1 cellular context compared by ENCODE assay signal in genomic region chr5:159209438-159210305, GRCh38.
TF ChIP-seq lines count a peak whose summit lies in the region.

Gene RNF145 (minus strand): TSS chr5:159209553. CDS start chr5:159203617, 5,936 bp downstream.

TF ChIP-seq in HepG2, 621 proteins besides CTCF, POLR2A, EP300 and RAD21 (continued from another document and continues in another):
- TF ChIP-seq, protein P1, sequence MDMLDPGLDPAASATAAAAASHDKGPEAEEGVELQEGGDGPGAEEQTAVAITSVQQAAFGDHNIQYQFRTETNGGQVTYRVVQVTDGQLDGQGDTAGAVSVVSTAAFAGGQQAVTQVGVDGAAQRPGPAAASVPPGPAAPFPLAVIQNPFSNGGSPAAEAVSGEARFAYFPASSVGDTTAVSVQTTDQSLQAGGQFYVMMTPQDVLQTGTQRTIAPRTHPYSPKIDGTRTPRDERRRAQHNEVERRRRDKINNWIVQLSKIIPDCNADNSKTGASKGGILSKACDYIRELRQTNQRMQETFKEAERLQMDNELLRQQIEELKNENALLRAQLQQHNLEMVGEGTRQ (IDR thresholded peaks at IDR 0.05; ENCODE audit: low read depth, low read length) = peak; percentile 40; the same call in 1 of the 2 replicates
- TF ChIP-seq, protein P1 (CRISPR knock-in tag; IDR thresholded peaks at IDR 0.05; ENCODE audit: borderline replicate concordance) = no peak
- peak; percentile 64 for TF ChIP-seq THAP11 (CRISPR knock-in tag; IDR thresholded peaks at IDR 0.05)
- TF ChIP-seq MTERF4 (CRISPR knock-in tag; IDR thresholded peaks at IDR 0.05) = peak; percentile 25; the same call in 1 of the 2 replicates
- peak; percentile 60; the same call in 1 of the 2 replicates for TF ChIP-seq POLR2G (IDR thresholded peaks at IDR 0.05; ENCODE audit: low read depth, low read length)
- peak; percentile 64 for TF ChIP-seq HNRNPLL (IDR thresholded peaks at IDR 0.05; ENCODE audit: low read depth, low read length, poor library complexity, severe bottlenecking)
- peak; percentile 98 for TF ChIP-seq YEATS4 (CRISPR knock-in tag; IDR thresholded peaks at IDR 0.05; ENCODE audit: borderline replicate concordance)
- TF ChIP-seq ETV6 (CRISPR knock-in tag; conservative IDR thresholded peaks at IDR 0.05) = no peak
- no peak for TF ChIP-seq CHD4 (IDR thresholded peaks at IDR 0.05; ENCODE audit: borderline replicate concordance, low read length)
- no peak for TF ChIP-seq FOXK1 (CRISPR knock-in tag; IDR thresholded peaks at IDR 0.05; ENCODE audit: borderline replicate concordance, low read depth)
- 0 out of 2 replicates have a peak, but pooled peaks have one; percentile 42 for TF ChIP-seq ZNF431 (CRISPR knock-in tag; IDR thresholded peaks at IDR 0.05; ENCODE audit: borderline replicate concordance, low read depth)
- TF ChIP-seq, protein P2, sequence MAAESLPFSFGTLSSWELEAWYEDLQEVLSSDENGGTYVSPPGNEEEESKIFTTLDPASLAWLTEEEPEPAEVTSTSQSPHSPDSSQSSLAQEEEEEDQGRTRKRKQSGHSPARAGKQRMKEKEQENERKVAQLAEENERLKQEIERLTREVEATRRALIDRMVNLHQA (CRISPR knock-in tag; IDR thresholded peaks at IDR 0.05) = no peak
- peak; percentile 47; the same call in 1 of the 2 replicates for TF ChIP-seq SMAD9 (CRISPR knock-in tag; IDR thresholded peaks at IDR 0.05)
- peak; percentile 57; the same call in 1 of the 2 replicates for TF ChIP-seq ZMAT3 (CRISPR knock-in tag; conservative IDR thresholded peaks at IDR 0.05)
- peak; percentile 41; the same call in 1 of the 2 replicates for TF ChIP-seq ZSCAN9 (CRISPR knock-in tag; IDR thresholded peaks at IDR 0.05; ENCODE audit: borderline replicate concordance)
- peak; percentile 80; the same call in 1 of the 2 replicates for TF ChIP-seq SRY (CRISPR knock-in tag; IDR thresholded peaks at IDR 0.05)
- peak; percentile 79; the same call in 1 of the 2 replicates for TF ChIP-seq ZBTB43 (CRISPR knock-in tag; conservative IDR thresholded peaks at IDR 0.05)
- TF ChIP-seq ZNF574 (CRISPR knock-in tag; IDR thresholded peaks at IDR 0.05) = peak; percentile 66
- TF ChIP-seq ZNF503 (CRISPR knock-in tag; IDR thresholded peaks at IDR 0.05) = peak; percentile 48; the same call in 1 of the 2 replicates
- TF ChIP-seq GFI1 (CRISPR knock-in tag; IDR thresholded peaks at IDR 0.05; ENCODE audit: borderline replicate concordance) = peak; percentile 63; the same call in 1 of the 2 replicates
- TF ChIP-seq TEAD3 (CRISPR knock-in tag; optimal IDR thresholded peaks at IDR 0.05; ENCODE audit: borderline replicate concordance) = peak; percentile 27
- TF ChIP-seq, protein P3, sequence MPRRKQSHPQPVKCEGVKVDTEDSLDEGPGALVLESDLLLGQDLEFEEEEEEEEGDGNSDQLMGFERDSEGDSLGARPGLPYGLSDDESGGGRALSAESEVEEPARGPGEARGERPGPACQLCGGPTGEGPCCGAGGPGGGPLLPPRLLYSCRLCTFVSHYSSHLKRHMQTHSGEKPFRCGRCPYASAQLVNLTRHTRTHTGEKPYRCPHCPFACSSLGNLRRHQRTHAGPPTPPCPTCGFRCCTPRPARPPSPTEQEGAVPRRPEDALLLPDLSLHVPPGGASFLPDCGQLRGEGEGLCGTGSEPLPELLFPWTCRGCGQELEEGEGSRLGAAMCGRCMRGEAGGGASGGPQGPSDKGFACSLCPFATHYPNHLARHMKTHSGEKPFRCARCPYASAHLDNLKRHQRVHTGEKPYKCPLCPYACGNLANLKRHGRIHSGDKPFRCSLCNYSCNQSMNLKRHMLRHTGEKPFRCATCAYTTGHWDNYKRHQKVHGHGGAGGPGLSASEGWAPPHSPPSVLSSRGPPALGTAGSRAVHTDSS (CRISPR knock-in tag; conservative IDR thresholded peaks at IDR 0.05) = no peak
- TF ChIP-seq, protein P4, sequence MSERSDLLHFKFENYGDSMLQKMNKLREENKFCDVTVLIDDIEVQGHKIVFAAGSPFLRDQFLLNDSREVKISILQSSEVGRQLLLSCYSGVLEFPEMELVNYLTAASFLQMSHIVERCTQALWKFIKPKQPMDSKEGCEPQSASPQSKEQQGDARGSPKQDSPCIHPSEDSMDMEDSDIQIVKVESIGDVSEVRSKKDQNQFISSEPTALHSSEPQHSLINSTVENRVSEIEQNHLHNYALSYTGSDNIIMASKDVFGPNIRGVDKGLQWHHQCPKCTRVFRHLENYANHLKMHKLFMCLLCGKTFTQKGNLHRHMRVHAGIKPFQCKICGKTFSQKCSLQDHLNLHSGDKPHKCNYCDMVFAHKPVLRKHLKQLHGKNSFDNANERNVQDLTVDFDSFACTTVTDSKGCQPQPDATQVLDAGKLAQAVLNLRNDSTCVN (CRISPR knock-in tag; IDR thresholded peaks at IDR 0.05; ENCODE audit: borderline replicate concordance) = peak; percentile 70; the same call in 1 of the 2 replicates
- peak; percentile 46; the same call in 1 of the 2 replicates for TF ChIP-seq SNAPC2 (CRISPR knock-in tag; IDR thresholded peaks at IDR 0.05)
- peak; percentile 34; the same call in 1 of the 2 replicates for TF ChIP-seq ZNF768 (CRISPR knock-in tag; IDR thresholded peaks at IDR 0.05)
- peak; percentile 93 for TF ChIP-seq ZNF891 (CRISPR knock-in tag; IDR thresholded peaks at IDR 0.05)
- peak; percentile 72; the same call in 1 of the 2 replicates for TF ChIP-seq ATF7-NPFF (CRISPR knock-in tag; IDR thresholded peaks at IDR 0.05; ENCODE audit: low read depth)
- TF ChIP-seq ZNF639 (CRISPR knock-in tag; conservative IDR thresholded peaks at IDR 0.05) = 0 out of 2 replicates have a peak, but pooled peaks have one; percentile 27
- 0 out of 2 replicates have a peak, but pooled peaks have one; percentile 25 for TF ChIP-seq ZNF281 (CRISPR knock-in tag; IDR thresholded peaks at IDR 0.05; ENCODE audit: borderline replicate concordance)
- no peak for TF ChIP-seq THYN1 (CRISPR knock-in tag; IDR thresholded peaks at IDR 0.05; ENCODE audit: borderline replicate concordance, low read depth)
- TF ChIP-seq RCOR2 (CRISPR knock-in tag; IDR thresholded peaks at IDR 0.05) = no peak
- peak; percentile 36 for TF ChIP-seq XRCC5 (optimal IDR thresholded peaks at IDR 0.05; ENCODE audit: low read length)
- peak; percentile 56; the same call in 1 of the 2 replicates for TF ChIP-seq HDAC2 (CRISPR knock-in tag; IDR thresholded peaks at IDR 0.05)
- TF ChIP-seq ZNF773 (CRISPR knock-in tag; IDR thresholded peaks at IDR 0.05; ENCODE audit: borderline replicate concordance) = peak; percentile 84
- TF ChIP-seq, protein P5, sequence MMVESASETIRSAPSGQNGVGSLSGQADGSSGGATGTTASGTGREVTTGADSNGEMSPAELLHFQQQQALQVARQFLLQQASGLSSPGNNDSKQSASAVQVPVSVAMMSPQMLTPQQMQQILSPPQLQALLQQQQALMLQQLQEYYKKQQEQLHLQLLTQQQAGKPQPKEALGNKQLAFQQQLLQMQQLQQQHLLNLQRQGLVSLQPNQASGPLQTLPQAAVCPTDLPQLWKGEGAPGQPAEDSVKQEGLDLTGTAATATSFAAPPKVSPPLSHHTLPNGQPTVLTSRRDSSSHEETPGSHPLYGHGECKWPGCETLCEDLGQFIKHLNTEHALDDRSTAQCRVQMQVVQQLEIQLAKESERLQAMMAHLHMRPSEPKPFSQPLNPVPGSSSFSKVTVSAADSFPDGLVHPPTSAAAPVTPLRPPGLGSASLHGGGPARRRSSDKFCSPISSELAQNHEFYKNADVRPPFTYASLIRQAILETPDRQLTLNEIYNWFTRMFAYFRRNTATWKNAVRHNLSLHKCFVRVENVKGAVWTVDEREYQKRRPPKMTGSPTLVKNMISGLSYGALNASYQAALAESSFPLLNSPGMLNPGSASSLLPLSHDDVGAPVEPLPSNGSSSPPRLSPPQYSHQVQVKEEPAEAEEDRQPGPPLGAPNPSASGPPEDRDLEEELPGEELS (CRISPR knock-in tag; IDR thresholded peaks at IDR 0.05) = no peak
- peak; percentile 99 for TF ChIP-seq MYC (CRISPR knock-in tag; IDR thresholded peaks at IDR 0.05; ENCODE audit: borderline replicate concordance)
- TF ChIP-seq FOXK2 (IDR thresholded peaks at IDR 0.05) = no peak
- peak; percentile 62; the same call in 1 of the 2 replicates for TF ChIP-seq POLR2AphosphoS5 (IDR thresholded peaks at IDR 0.05; ENCODE audit: low read depth, low read length)
- peak; percentile 92 for TF ChIP-seq MXI1 (IDR thresholded peaks at IDR 0.05; ENCODE audit: borderline replicate concordance, low read depth, low read length)
- TF ChIP-seq AHR (CRISPR knock-in tag; IDR thresholded peaks at IDR 0.05) = no peak; the same call in 1 of the 2 replicates
